ENCODE assay signal across 17 cellular contexts in genomic region chr3:71659758-71660666, GRCh38.
DNase-seq lines count a peak whose midpoint lies in the region; ATAC-seq and TF ChIP-seq lines count a peak whose summit lies in the region.
"Had no signal": no experiment of that assay in that cellular context is flagged by ENCODE, and none has a peak within 500 bp of the region (broad histone marks: within the 10 kb centered on the region; RNA-seq: fewer than 3 reads in every experiment).

No MANE protein-coding gene starts in this region.

- no peak overlapping the region for H3K27ac Mint-ChIP-seq in GM23338
- H3K27ac Mint-ChIP-seq in brain = peak overlapping the region in 4 of 5 experiments; percentile 8 to 55 (median 22)
- H3K27ac Mint-ChIP-seq: activated naive CD4-positive, alpha-beta T cell treated with anti-CD3 and anti-CD28 coated beads for 36 hours had no signal

- no peaks in the 10 kb centered on the region for H3K9me3 ChIP-seq in muscle layer of colon (ENCODE audit: low read length)
- H3K9me3 ChIP-seq: right atrium auricular region had no signal

- H4K20me1 ChIP-seq in GM23338 (replicated peaks; ENCODE audit: insufficient read depth) = no peaks in the 10 kb centered on the region

- H3K36me3 ChIP-seq in GM23338 (ENCODE audit: insufficient read depth) = no peaks in the 10 kb centered on the region
- no peaks in the 10 kb centered on the region for H3K36me3 ChIP-seq in muscle layer of colon (ENCODE audit: insufficient read depth, low read length)
- H3K36me3 ChIP-seq: right atrium auricular region had no signal

- H3K4me1 Mint-ChIP-seq in GM23338 (peaks cover 4% of the 10 kb centered on the region; the same call in 2 of the 3 replicates), brain (peaks cover 32% of the 10 kb centered on the region)

- H3K9me2 ChIP-seq in GM23338 (ENCODE audit: insufficient read depth) = no peaks in the 10 kb centered on the region

- no peaks in the 10 kb centered on the region for H3K79me2 ChIP-seq in GM23338 (replicated peaks; ENCODE audit: insufficient read depth)

- no peak overlapping the region for H3K4me2 ChIP-seq in GM23338

- H3K27ac ChIP-seq in GM23338 (ENCODE audit: low read depth) (no peak overlapping the region), muscle layer of colon (ENCODE audit: low read depth, low read length) (peak overlapping the region; percentile 78)
- H3K27ac ChIP-seq: right atrium auricular region had no signal

- H3K9me3 Mint-ChIP-seq in GM23338 (no peaks in the 10 kb centered on the region), brain (peaks cover 0 to 3% (median 2%) of the 10 kb centered on the region in 5 experiments)
- H3K9me3 Mint-ChIP-seq: activated naive CD4-positive, alpha-beta T cell treated with anti-CD3 and anti-CD28 coated beads for 36 hours; T-cell had no signal

- no peaks in the 10 kb centered on the region for H3K4me1 ChIP-seq in GM23338 (ENCODE audit: insufficient read depth)
- peaks cover 44% of the 10 kb centered on the region for H3K4me1 ChIP-seq in muscle layer of colon (ENCODE audit: insufficient read depth, low read length)

- DNase-seq in AG10803 (ENCODE audit: low read depth) (peak; percentile 71), GM23338 (ENCODE audit: low spot score) (no peak), NCI-H1694 (lab: John Stamatoyannopoulos, UW) (no peak), HuH-7 (ENCODE audit: low spot score) (no peak)
- DNase-seq: activated CD4-positive, alpha-beta T cell treated with anti-CD3 and anti-CD28 coated beads, Interleukin-2, amount 50 U/mL, for 4 hours; activated naive CD4-positive, alpha-beta T cell treated with anti-CD3 and anti-CD28 coated beads for 36 hours; activated T-cell treated with anti-CD3 and anti-CD28 coated beads, Interleukin-2, amount 50 U/mL, for 1 hour; dermis blood vessel endothelial cell; erythroblast; GDM1; mesenchymal stem cell; T-cell had no signal

- H3K4me3 Mint-ChIP-seq in GM23338 (no peak overlapping the region), brain (no peak overlapping the region)
- H3K4me3 Mint-ChIP-seq: activated naive CD4-positive, alpha-beta T cell treated with anti-CD3 and anti-CD28 coated beads for 36 hours; T-cell had no signal

- peaks cover 4% of the 10 kb centered on the region for H3K27me3 Mint-ChIP-seq in GM23338 (ENCODE audit: insufficient read depth, low read depth, poor library complexity)
- H3K27me3 Mint-ChIP-seq in brain = no peaks in the 10 kb centered on the region
- H3K27me3 Mint-ChIP-seq: T-cell had no signal

- 0 out of 2 replicates have a peak overlapping the region, but pooled peaks have one; percentile 74 for H2AFZ ChIP-seq in GM23338

- ATAC-seq in GM23338 (no peak), HG03469 (IDR thresholded peaks at IDR 0.05; ENCODE audit: unreplicated experiment) (no peak), HG02678 (IDR thresholded peaks at IDR 0.05; ENCODE audit: unreplicated experiment) (no peak)
- ATAC-seq: T-cell had no signal

- H3K4me3 ChIP-seq in AG10803 (ENCODE audit: low read length) = no peak overlapping the region
- no peak overlapping the region for H3K4me3 ChIP-seq in GM23338
- H3K4me3 ChIP-seq in muscle layer of colon (ENCODE audit: low read depth in 1 of 2, low read length in 2 of 2) = no peak overlapping the region
- H3K4me3 ChIP-seq: right atrium auricular region had no signal

- H3K36me3 Mint-ChIP-seq in GM23338 (ENCODE audit: low read depth) (no peaks in the 10 kb centered on the region), brain (no peaks in the 10 kb centered on the region)

- no peak overlapping the region for H3K9ac ChIP-seq in muscle layer of colon (ENCODE audit: low read length)

- H3F3A ChIP-seq in GM23338 (replicated peaks; ENCODE audit: low read depth) = no peaks in the 10 kb centered on the region

- H3K27me3 ChIP-seq in GM23338 (ENCODE audit: insufficient read depth) = no peaks in the 10 kb centered on the region
- H3K27me3 ChIP-seq in muscle layer of colon (ENCODE audit: control insufficient read depth in 1 of 2, insufficient read depth in 2 of 2, low read length in 2 of 2) = no peaks in the 10 kb centered on the region
- H3K27me3 ChIP-seq: right atrium auricular region had no signal

- TF ChIP-seq CTCF in AG10803 (conservative IDR thresholded peaks at IDR 0.05; ENCODE audit: low read length) = no peak
- TF ChIP-seq CTCF in GM23338 (conservative IDR thresholded peaks at IDR 0.05; ENCODE audit: low read depth in 2 of 2) = no peak
- TF ChIP-seq CTCF in brain (conservative IDR thresholded peaks at IDR 0.05) = no peak

TF ChIP-seq in GM23338, 12 proteins besides CTCF, POLR2A, EP300 and RAD21 (continues in another document):
- no peak for TF ChIP-seq ZNF114 (CRISPR knock-in tag; IDR thresholded peaks at IDR 0.05)
- TF ChIP-seq EZH2phosphoT487 (IDR thresholded peaks at IDR 0.05; ENCODE audit: unreplicated experiment) = no peak
- no peak for TF ChIP-seq POLR2AphosphoS5 (IDR thresholded peaks at IDR 0.05; ENCODE audit: low read depth)
- no peak for TF ChIP-seq ETS1 (IDR thresholded peaks at IDR 0.05)
- TF ChIP-seq ZNF462 (CRISPR knock-in tag; IDR thresholded peaks at IDR 0.05) = no peak
- TF ChIP-seq CREB1 (CRISPR knock-in tag; IDR thresholded peaks at IDR 0.05; ENCODE audit: low read depth) = no peak
- no peak for TF ChIP-seq JUNB (IDR thresholded peaks at IDR 0.05; ENCODE audit: unreplicated experiment)
- TF ChIP-seq ZNF331 (CRISPR knock-in tag; IDR thresholded peaks at IDR 0.05; ENCODE audit: low read depth) = no peak
- TF ChIP-seq STAT1 (IDR thresholded peaks at IDR 0.05; ENCODE audit: unreplicated experiment) = no peak
- TF ChIP-seq NANOG (IDR thresholded peaks at IDR 0.05; ENCODE audit: borderline replicate concordance) = no peak
